9 cellular contexts compared by ENCODE assay signal in genomic region chr3:142534543-142534942, GRCh38.
"Had no signal": no experiment of that assay in that cellular context is flagged by ENCODE, and none has a peak within 500 bp of the region (broad histone marks: within the 10 kb centered on the region; RNA-seq: fewer than 3 reads in every experiment).

No MANE protein-coding gene starts in this region.

- H3K4me3 ChIP-seq: GM23338, HAP-1 had no signal

- DNase-seq: H7, HFFc6, Kasumi-1, KG1 had no signal

- H3K27ac ChIP-seq: HL-60 had no signal

- FAIRE-seq: H1 had no signal

- H3K4me2 ChIP-seq: GM23338 had no signal

- ATAC-seq: GM23338, HCT116 had no signal

- H3K9me3 ChIP-seq: HAP-1 had no signal

- H3K4me1 ChIP-seq: HAP-1 had no signal

- H2AFZ ChIP-seq: GM23338 had no signal
